In genomic region chr12:7042847-7043246, GRCh38 we compare ENCODE assay signal across 1 cellular context.
TF ChIP-seq lines count a peak whose summit lies in the region.

No MANE protein-coding gene starts in this region.

TF ChIP-seq in SK-N-SH treated with all-trans-retinoic acid at 6 μM for 48 hours, 23 proteins besides CTCF, POLR2A, EP300 and RAD21 (continued from another document):
- no peak for TF ChIP-seq POU6F1 (CRISPR knock-in tag; IDR thresholded peaks at IDR 0.05; ENCODE audit: borderline replicate concordance, low read depth)
- no peak for TF ChIP-seq ARNTL (CRISPR knock-in tag; IDR thresholded peaks at IDR 0.05; ENCODE audit: borderline replicate concordance, low read depth)
- no peak for TF ChIP-seq TSHZ2 (CRISPR knock-in tag; IDR thresholded peaks at IDR 0.05)
- no peak for TF ChIP-seq ZFP3 (CRISPR knock-in tag; IDR thresholded peaks at IDR 0.05)
- no peak for TF ChIP-seq ESRRG (CRISPR knock-in tag; IDR thresholded peaks at IDR 0.05)
- no peak for TF ChIP-seq PPARA (CRISPR knock-in tag; IDR thresholded peaks at IDR 0.05; ENCODE audit: borderline replicate concordance)
